Comparison of ENCODE assay signal across 10 cellular contexts in the genomic region with DNA sequence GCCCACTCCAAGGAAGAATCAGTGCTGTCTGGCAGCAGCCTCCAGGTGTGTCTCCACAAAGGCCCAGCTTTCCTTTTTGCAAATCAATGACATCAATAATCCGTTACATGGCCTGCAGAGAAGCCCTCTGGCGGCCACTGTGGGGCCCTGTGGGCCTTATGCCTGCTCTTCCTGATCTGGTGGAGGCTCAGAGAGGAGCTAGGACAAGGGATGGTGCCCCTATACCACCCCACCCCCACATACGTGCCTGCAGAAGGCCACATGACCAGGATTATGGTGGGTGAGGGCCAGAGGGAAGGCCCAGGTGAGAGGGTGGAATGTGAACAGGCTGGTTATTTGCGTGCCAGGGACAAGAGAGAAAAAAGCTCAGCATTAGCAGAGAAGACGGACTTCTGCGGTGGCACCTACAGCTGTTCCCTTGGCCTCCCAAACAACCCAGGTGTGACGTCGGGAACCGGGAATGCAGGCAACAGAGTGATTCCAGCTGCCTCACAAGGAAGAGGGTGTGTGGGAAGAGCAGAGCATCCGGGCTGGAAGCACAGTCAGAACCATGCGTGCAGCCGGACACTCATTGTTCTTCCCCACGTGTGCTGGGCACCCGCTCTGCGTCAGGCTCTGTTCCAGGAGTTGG. TPM values are rescaled to one million over a fixed set of nuclear protein-coding genes. Genes with fewer than 3 reads are reported as not detected.
DNase-seq lines count a peak whose midpoint lies in the region; ATAC-seq and TF ChIP-seq lines count a peak whose summit lies in the region.
"Had no signal": no experiment of that assay in that cellular context is flagged by ENCODE, and none has a peak within 500 bp of the region (broad histone marks: within the 10 kb centered on the region; RNA-seq: fewer than 3 reads in every experiment).

No MANE protein-coding gene starts in this region.

- no peak overlapping the region for H3K4me2 ChIP-seq in PC-9

- H3K9me3 ChIP-seq in PC-9 (ENCODE audit: insufficient read depth, low read depth): no peaks in the 10 kb centered on the region
- H3K9me3 ChIP-seq: heart right ventricle, SJSA1 had no signal

- CTCF ChIA-PET in PC-9 (lab: Charles Lee): interaction anchor here (0.9 to 2.2 kb wide), 3 partner anchors 21 to 118 kb away, joined by 3 to 15 read pairs (median 4); a partner anchor contains a TSS

- no peaks in the 10 kb centered on the region for H3F3A ChIP-seq in PC-9 (ENCODE audit: insufficient read depth, low read depth)

- no peak overlapping the region for H3K27ac ChIP-seq in PC-9
- H3K27ac ChIP-seq: heart right ventricle, SJSA1 had no signal

- H3K9me3 Mint-ChIP-seq in stimulated activated effector memory CD8-positive, alpha-beta T cell treated with anti-CD3 and anti-CD28 coated beads, Interleukin-12 subunit alpha, Interleukin-12 subunit beta, amount 100 ng/mL, for 72 hours: no peaks in the 10 kb centered on the region

- no peaks in the 10 kb centered on the region for H4K20me1 ChIP-seq in PC-9 (ENCODE audit: insufficient read depth)

- BruUV-seq in PC-9 (replicated peaks; lab: Mats Ljungman, UMichigan): no TSS peak

- H3K27ac Mint-ChIP-seq in stimulated activated effector memory CD8-positive, alpha-beta T cell treated with anti-CD3 and anti-CD28 coated beads, Interleukin-12 subunit alpha, Interleukin-12 subunit beta, amount 100 ng/mL, for 72 hours: no peak overlapping the region

- no peaks in the 10 kb centered on the region for H3K4me1 ChIP-seq in PC-9 (replicated peaks; ENCODE audit: insufficient read depth)
- H3K4me1 ChIP-seq: heart right ventricle, SJSA1 had no signal

- no peaks in the 10 kb centered on the region for H3K36me3 ChIP-seq in PC-9 (ENCODE audit: low read depth)
- H3K36me3 ChIP-seq: SJSA1 had no signal

- H3K79me2 ChIP-seq in PC-9 (ENCODE audit: low read depth): no peaks in the 10 kb centered on the region

- H3K4me3 ChIP-seq in PC-9 (no peak overlapping the region), fibroblast of pulmonary artery (replicated peaks; ENCODE audit: low read depth, low read length) (no peak overlapping the region)
- H3K4me3 ChIP-seq: heart right ventricle, SJSA1 had no signal

- intact Hi-C loops in PC-9 (cut with micrococcal nuclease; ENCODE audit: unreplicated experiment): loop anchor here (1.0 to 2.0 kb wide), 2 partner anchors 23 to 130 kb away; a partner anchor contains a TSS

- no peak overlapping the region for H2AFZ ChIP-seq in PC-9

- 0 out of 2 replicates have a peak, but pooled peaks have one; percentile 48 for TF ChIP-seq CTCF in PC-9 (conservative IDR thresholded peaks at IDR 0.05)
- peak; percentile 57 for TF ChIP-seq CTCF in fibroblast of pulmonary artery (IDR thresholded peaks at IDR 0.05; ENCODE audit: low read length, missing control alignments)

- DNase-seq in SIG-M5 treated with dmso at 0.1 percent for 504 hours (lab: John Stamatoyannopoulos, UW; ENCODE audit: unreplicated experiment): peak; percentile 37
- DNase-seq in SIG-M5 (lab: John Stamatoyannopoulos, UW): no peak
- DNase-seq in PC-9: peak; percentile 41 to 89
- peak; percentile 89 for DNase-seq in fibroblast of pulmonary artery (ENCODE audit: low read depth)
- DNase-seq in stimulated activated effector memory CD8-positive, alpha-beta T cell treated with anti-CD3 and anti-CD28 coated beads, Interleukin-12 subunit alpha, Interleukin-12 subunit beta, amount 100 ng/mL, for 72 hours (ENCODE audit: low spot score in 2 of 2): no peak
- DNase-seq in NCI-H774 (lab: John Stamatoyannopoulos, UW): no peak
- no peak for DNase-seq in activated naive CD4-positive, alpha-beta T cell treated with Interleukin-2 at 50 U/mL for 16 hours
- DNase-seq in stimulated activated naive CD4-positive, alpha-beta T cell treated with Interleukin-2 at 50 U/mL for 16 hours (lab: John Stamatoyannopoulos, UW): no peak
- DNase-seq: heart right ventricle had no signal

- no peaks in the 10 kb centered on the region for H3K9me2 ChIP-seq in PC-9 (ENCODE audit: insufficient read depth)

- no peaks in the 10 kb centered on the region for H3K4me1 Mint-ChIP-seq in stimulated activated effector memory CD8-positive, alpha-beta T cell treated with anti-CD3 and anti-CD28 coated beads, Interleukin-12 subunit alpha, Interleukin-12 subunit beta, amount 100 ng/mL, for 72 hours

- H3K36me3 Mint-ChIP-seq in stimulated activated effector memory CD8-positive, alpha-beta T cell treated with anti-CD3 and anti-CD28 coated beads, Interleukin-12 subunit alpha, Interleukin-12 subunit beta, amount 100 ng/mL, for 72 hours: no peaks in the 10 kb centered on the region

- H3K4me3 Mint-ChIP-seq in stimulated activated effector memory CD8-positive, alpha-beta T cell treated with anti-CD3 and anti-CD28 coated beads, Interleukin-12 subunit alpha, Interleukin-12 subunit beta, amount 100 ng/mL, for 72 hours: no peak overlapping the region

- POLR2A ChIA-PET in PC-9 (lab: Charles Lee; ENCODE audit: unreplicated experiment): interaction anchor here (0.6 to 0.8 kb wide), 4 partner anchors 22 to 206 kb away, joined by 5 to 16 read pairs (median 7); a partner anchor contains a TSS

- H3K27me3 ChIP-seq in PC-9 (ENCODE audit: insufficient read depth, low read depth): no peaks in the 10 kb centered on the region

- peak; percentile 42 for ATAC-seq in stimulated activated effector memory CD8-positive, alpha-beta T cell treated with anti-CD3 and anti-CD28 coated beads, Interleukin-12 subunit alpha, Interleukin-12 subunit beta, amount 100 ng/mL, for 72 hours

RNA-seq across cellular contexts. Expression of a gene that starts 22.5 kb away (rescaled TPM):
- total RNA-seq in PC-9 (2021): 114 and 125 TPM in 2 replicates

RNA-seq across cellular contexts. Expression of a gene that starts 23.1 kb away (rescaled TPM):
- total RNA-seq in PC-9 (2021): 86.9 and 126 TPM in 2 replicates

RNA-seq across cellular contexts. Expression of a gene that starts 45.4 kb away (rescaled TPM):
- 15.7 and 16.5 TPM in 2 replicates for total RNA-seq in PC-9 (2021)
- total RNA-seq: SJSA1 had no signal

Comparison
In these comparisons a context has a peak if more than half of its experiments do, and no peak if none do; other contexts are left out.
1. DNase-seq: peak in SIG-M5 treated with dmso at 0.1 percent for 504 hours (single experiment), PC-9 (2 of 2) and fibroblast of pulmonary artery (single experiment); none in SIG-M5 (single experiment), stimulated activated effector memory CD8-positive, alpha-beta T cell treated with anti-CD3 and anti-CD28 coated beads, Interleukin-12 subunit alpha, Interleukin-12 subunit beta, amount 100 ng/mL, for 72 hours (0 of 2), NCI-H774 (single experiment), activated naive CD4-positive, alpha-beta T cell treated with Interleukin-2 at 50 U/mL for 16 hours (single experiment) and stimulated activated naive CD4-positive, alpha-beta T cell treated with Interleukin-2 at 50 U/mL for 16 hours (single experiment).